22 cellular contexts compared by ENCODE assay signal in genomic region chr3:22980346-22980745, GRCh38.
DNase-seq lines count a peak whose midpoint lies in the region; ATAC-seq and TF ChIP-seq lines count a peak whose summit lies in the region.
"Had no signal": no experiment of that assay in that cellular context is flagged by ENCODE, and none has a peak within 500 bp of the region (broad histone marks: within the 10 kb centered on the region; RNA-seq: fewer than 3 reads in every experiment).

No MANE protein-coding gene starts in this region.

- no peak overlapping the region for H2AFZ ChIP-seq in mesenchymal stem cell (ENCODE audit: low read depth, low read length)

- H3K4me1 ChIP-seq in mesenchymal stem cell (ENCODE audit: control insufficient read depth, insufficient read depth, low read depth, low read length): peaks cover 3% of the 10 kb centered on the region
- H3K4me1 ChIP-seq: esophagus squamous epithelium had no signal

- no peak overlapping the region for H3K4me3 Mint-ChIP-seq in stimulated activated effector memory CD8-positive, alpha-beta T cell treated with anti-CD3 and anti-CD28 coated beads, Interleukin-12 subunit alpha, Interleukin-12 subunit beta, amount 100 ng/mL, for 72 hours
- no peak overlapping the region for H3K4me3 Mint-ChIP-seq in CD14-positive monocyte
- H3K4me3 Mint-ChIP-seq: activated CD8-positive, alpha-beta T cell treated with anti-CD3 and anti-CD28 coated beads, Interleukin-2, amount 10 ng/mL, durations not matched to agents 7 days and 5 days; CD4-positive, CD25-positive, alpha-beta regulatory T cell; stimulated activated naive CD8-positive, alpha-beta T cell treated with anti-CD3 and anti-CD28 coated beads, Interleukin-15, amount 100 ng/mL, for 72 hours; T-helper 17 cell; type B pancreatic cell had no signal

- ATAC-seq in stimulated activated effector memory CD8-positive, alpha-beta T cell treated with anti-CD3 and anti-CD28 coated beads, Interleukin-12 subunit alpha, Interleukin-12 subunit beta, amount 100 ng/mL, for 72 hours: no peak
- ATAC-seq: activated CD8-positive, alpha-beta T cell treated with anti-CD3 and anti-CD28 coated beads, Interleukin-2, amount 10 ng/mL, durations not matched to agents 7 days and 5 days; activated naive CD4-positive, alpha-beta T cell treated with anti-CD3 and anti-CD28 coated beads, Interleukin-2, amount 50 U/mL, for 72 hours; stimulated activated naive CD8-positive, alpha-beta T cell treated with anti-CD3 and anti-CD28 coated beads, Interleukin-15, amount 100 ng/mL, for 72 hours; T-helper 17 cell had no signal

- 90% methylated on average over 3 of the region's 7 CpGs for WGBS in mesenchymal stem cell
- 83% methylated on average over 7 of the region's 7 CpGs for WGBS in lower leg skin, 2 donors

- H3K36me3 ChIP-seq in mesenchymal stem cell (ENCODE audit: control insufficient read depth in 1 of 2, insufficient read depth in 2 of 2, low read depth in 1 of 2, low read length in 2 of 2): no peaks in the 10 kb centered on the region
- H3K36me3 ChIP-seq: esophagus squamous epithelium had no signal

- no peak overlapping the region for H3K23ac ChIP-seq in mesenchymal stem cell (ENCODE audit: low read length in 2 of 2)

- TF ChIP-seq POLR2A in lower leg skin (IDR thresholded peaks at IDR 0.05): no peak

- H2AK5ac ChIP-seq in mesenchymal stem cell (ENCODE audit: low read length, severe bottlenecking): no peak overlapping the region

- peak; percentile 27 for DNase-seq in AG08396 (ENCODE audit: low spot score)
- peak; percentile 9 for DNase-seq in M059J (ENCODE audit: low read depth)
- DNase-seq in dedifferentiated amniotic fluid mesenchymal stem cell (ENCODE audit: extremely low spot score): peak; percentile 33
- peak; percentile 47 for DNase-seq in mesenchymal stem cell
- DNase-seq in stimulated activated effector memory CD8-positive, alpha-beta T cell treated with anti-CD3 and anti-CD28 coated beads, Interleukin-12 subunit alpha, Interleukin-12 subunit beta, amount 100 ng/mL, for 72 hours (ENCODE audit: low spot score in 2 of 2): no peak
- DNase-seq in lower leg skin (ENCODE audit: low spot score in 2 of 2): no peak
- DNase-seq in CD14-positive monocyte (ENCODE audit: low spot score): no peak
- DNase-seq in NCI-H2196 (lab: John Stamatoyannopoulos, UW; ENCODE audit: unreplicated experiment): no peak
- DNase-seq: ACHN; activated CD8-positive, alpha-beta T cell treated with anti-CD3 and anti-CD28 coated beads, Interleukin-2, amount 10 ng/mL, durations not matched to agents 7 days and 5 days; activated T-cell treated with anti-CD3 and anti-CD28 coated beads, Interleukin-2, amount 50 U/mL, for 48 hours; CD4-positive, CD25-positive, alpha-beta regulatory T cell; effector CD8-positive, alpha-beta T cell; esophagus squamous epithelium; NCI-H2171; retina; SHP77; stimulated activated CD4-positive, alpha-beta T cell treated with anti-CD3 and anti-CD28 coated beads, Interleukin-1b, Interleukin-23, amount 100 ng/mL, for 48 hours; stimulated activated naive CD8-positive, alpha-beta T cell treated with anti-CD3 and anti-CD28 coated beads, Interleukin-15, amount 100 ng/mL, for 72 hours; T-helper 17 cell had no signal

- H3K18ac ChIP-seq in mesenchymal stem cell (ENCODE audit: low read depth in 1 of 2, low read length in 2 of 2): no peak overlapping the region

- H3K9ac ChIP-seq in mesenchymal stem cell (ENCODE audit: low read length): no peak overlapping the region

- intact Hi-C loops in lower leg skin (cut with DNase I; ENCODE audit: low total_unique reads): no loop called here
- intact Hi-C loops in CD14-positive monocyte (cut with micrococcal nuclease): no loop called here

- no peaks in the 10 kb centered on the region for H3K79me1 ChIP-seq in mesenchymal stem cell (replicated peaks; ENCODE audit: low read length, poor library complexity, severe bottlenecking)

- H3K4me1 Mint-ChIP-seq in stimulated activated effector memory CD8-positive, alpha-beta T cell treated with anti-CD3 and anti-CD28 coated beads, Interleukin-12 subunit alpha, Interleukin-12 subunit beta, amount 100 ng/mL, for 72 hours: no peaks in the 10 kb centered on the region
- peaks cover 8% of the 10 kb centered on the region for H3K4me1 Mint-ChIP-seq in CD14-positive monocyte

- H3K36me3 Mint-ChIP-seq in stimulated activated effector memory CD8-positive, alpha-beta T cell treated with anti-CD3 and anti-CD28 coated beads, Interleukin-12 subunit alpha, Interleukin-12 subunit beta, amount 100 ng/mL, for 72 hours: no peaks in the 10 kb centered on the region
- H3K36me3 Mint-ChIP-seq in CD14-positive monocyte: no peaks in the 10 kb centered on the region
- H3K36me3 Mint-ChIP-seq: activated naive CD4-positive, alpha-beta T cell treated with anti-CD3 and anti-CD28 coated beads, Interleukin-2, amount 50 U/mL, for 72 hours; CD4-positive, CD25-positive, alpha-beta regulatory T cell; type B pancreatic cell had no signal

- H4K91ac ChIP-seq in mesenchymal stem cell (ENCODE audit: low read length): no peak overlapping the region

- H4K8ac ChIP-seq in mesenchymal stem cell (ENCODE audit: low read length): no peak overlapping the region

- no peaks in the 10 kb centered on the region for H3K27me3 ChIP-seq in mesenchymal stem cell (ENCODE audit: control insufficient read depth in 1 of 2, insufficient read depth in 1 of 2, low read length in 2 of 2)
- H3K27me3 ChIP-seq: esophagus squamous epithelium had no signal

- no peak overlapping the region for H3K14ac ChIP-seq in mesenchymal stem cell (ENCODE audit: low read length in 2 of 2)

- peaks cover 0 to 3% (median 3%) of the 10 kb centered on the region in 3 donors for H3K27me3 Mint-ChIP-seq in CD14-positive monocyte (ENCODE audit: low read depth in 3 of 3)
- H3K27me3 Mint-ChIP-seq: CD4-positive, CD25-positive, alpha-beta regulatory T cell; stimulated activated naive CD8-positive, alpha-beta T cell treated with anti-CD3 and anti-CD28 coated beads, Interleukin-15, amount 100 ng/mL, for 72 hours; T-helper 17 cell had no signal

- H3K4me3 ChIP-seq in mesenchymal stem cell (ENCODE audit: insufficient read depth in 1 of 2, low read depth in 1 of 2, low read length in 2 of 2) (no peak overlapping the region), lower leg skin (ENCODE audit: low read depth, poor library complexity, severe bottlenecking) (no peak overlapping the region)
- H3K4me3 ChIP-seq: esophagus squamous epithelium had no signal

- no peak overlapping the region for H3K4me2 ChIP-seq in mesenchymal stem cell (ENCODE audit: low read length, poor library complexity, severe bottlenecking)

- H3K27ac Mint-ChIP-seq in stimulated activated effector memory CD8-positive, alpha-beta T cell treated with anti-CD3 and anti-CD28 coated beads, Interleukin-12 subunit alpha, Interleukin-12 subunit beta, amount 100 ng/mL, for 72 hours: no peak overlapping the region
- H3K27ac Mint-ChIP-seq in CD14-positive monocyte: no peak overlapping the region
- H3K27ac Mint-ChIP-seq: activated CD8-positive, alpha-beta T cell treated with anti-CD3 and anti-CD28 coated beads, Interleukin-2, amount 10 ng/mL, durations not matched to agents 7 days and 5 days; activated naive CD4-positive, alpha-beta T cell treated with anti-CD3 and anti-CD28 coated beads, Interleukin-2, amount 50 U/mL, for 72 hours; CD4-positive, CD25-positive, alpha-beta regulatory T cell; stimulated activated naive CD8-positive, alpha-beta T cell treated with anti-CD3 and anti-CD28 coated beads, Interleukin-15, amount 100 ng/mL, for 72 hours; T-helper 17 cell; type B pancreatic cell had no signal

- no peak overlapping the region for H2BK12ac ChIP-seq in mesenchymal stem cell (ENCODE audit: low read length in 2 of 2)

- peaks cover 5% of the 10 kb centered on the region for H3K9me3 ChIP-seq in mesenchymal stem cell (ENCODE audit: control insufficient read depth, low read length)

- H3K4ac ChIP-seq in mesenchymal stem cell (ENCODE audit: low read depth in 1 of 2, low read length in 2 of 2): no peak overlapping the region

- H2BK5ac ChIP-seq in mesenchymal stem cell (ENCODE audit: low read depth, low read length, poor library complexity, severe bottlenecking): no peak overlapping the region

- H2BK120ac ChIP-seq in mesenchymal stem cell (ENCODE audit: low read depth, low read length): no peak overlapping the region

- TF ChIP-seq CTCF in lower leg skin (IDR thresholded peaks at IDR 0.05) (no peak), CD14-positive monocyte (IDR thresholded peaks at IDR 0.05) (no peak)

- H3K9me3 Mint-ChIP-seq in stimulated activated effector memory CD8-positive, alpha-beta T cell treated with anti-CD3 and anti-CD28 coated beads, Interleukin-12 subunit alpha, Interleukin-12 subunit beta, amount 100 ng/mL, for 72 hours: peaks cover 7% of the 10 kb centered on the region
- peaks cover 0 to 4% (median 0%) of the 10 kb centered on the region in 7 donors for H3K9me3 Mint-ChIP-seq in CD14-positive monocyte

- no peak overlapping the region for H2BK15ac ChIP-seq in mesenchymal stem cell (ENCODE audit: low read depth, poor library complexity, severe bottlenecking)

- H3K27ac ChIP-seq in mesenchymal stem cell (ENCODE audit: low read length, poor library complexity, severe bottlenecking): no peak overlapping the region
- H3K27ac ChIP-seq: esophagus squamous epithelium had no signal

Comparison
In these comparisons a context has a peak if more than half of its experiments do, and no peak if none do; other contexts are left out.
1. DNase-seq: peak in AG08396 (single experiment), M059J (single experiment), dedifferentiated amniotic fluid mesenchymal stem cell (single experiment) and mesenchymal stem cell (single experiment); none in stimulated activated effector memory CD8-positive, alpha-beta T cell treated with anti-CD3 and anti-CD28 coated beads, Interleukin-12 subunit alpha, Interleukin-12 subunit beta, amount 100 ng/mL, for 72 hours (0 of 2), lower leg skin (0 of 2), CD14-positive monocyte (single experiment) and NCI-H2196 (single experiment).